ENCODE assay signal across 8 cellular contexts in genomic region chr17:50944054-50944901, GRCh38.
A peak's percentile ranks its signal among the peaks of the same experiment; 100 is the strongest.
DNase-seq lines count a peak whose midpoint lies in the region; ATAC-seq and TF ChIP-seq lines count a peak whose summit lies in the region.

No MANE protein-coding gene starts in this region.

- peaks cover 4% of the 10 kb centered on the region; the same call in 1 of the 2 replicates for H3F3A ChIP-seq in GM23248 (ENCODE audit: insufficient read depth)

- peak overlapping the region; percentile 64 for H3K9ac ChIP-seq in GM23248

- CTCF ChIA-PET in AG04450 (lab: Charles Lee), result interaction anchor here (0.8 to 2.7 kb wide), 5 partner anchors 11 to 92 kb away, joined by 3 to 11 read pairs (median 3); no protein-coding TSS in a partner anchor

- in situ Hi-C loops in GM23248 (cut with MboI), result no loop called here

- H3K9me2 ChIP-seq in GM23248 (ENCODE audit: insufficient read depth), result no peaks in the 10 kb centered on the region

- no peaks in the 10 kb centered on the region; the same call in 1 of the 2 replicates for H3K9me3 ChIP-seq in AG04450 (ENCODE audit: control insufficient read depth, insufficient read depth, low read length)
- no peaks in the 10 kb centered on the region for H3K9me3 ChIP-seq in GM23248 (ENCODE audit: low read depth)
- no peaks in the 10 kb centered on the region for H3K9me3 ChIP-seq in muscle layer of duodenum (ENCODE audit: control insufficient read depth in 1 of 2, low read length in 2 of 2)

- peak overlapping the region; percentile 36 for H3K4me2 ChIP-seq in GM23248 (ENCODE audit: unreplicated experiment)

- 14 to 15% methylated on average over 43 to 44 of the region's 61 CpGs for WGBS in GM23248 (ENCODE audit: low coverage in 1 of 2, low lambda C conversion rate in 2 of 2, missing lambda C conversion rate in 2 of 2), 2 experiments

- H2AFZ ChIP-seq in GM23248, result peak overlapping the region; percentile 71

- H3K27ac ChIP-seq in AG04450 (ENCODE audit: low read depth, low read length), result no peak overlapping the region
- H3K27ac ChIP-seq in GM23248, result no peak overlapping the region
- H3K27ac ChIP-seq in muscle layer of duodenum (ENCODE audit: low read length), result peak overlapping the region; percentile 91

- POLR2A ChIA-PET in AG04450 (lab: Yijun Ruan, JAX), result interaction anchor here (0.5 to 2.7 kb wide), 4 partner anchors 13 to 209 kb away, joined by 4 to 33 read pairs (median 4); partner anchors contain the start of genes NME1 and TOB1

- no peak for TF ChIP-seq CTCF in AG04450 (IDR thresholded peaks at IDR 0.05; ENCODE audit: low read depth, low read length)

- peak; percentile 56 for ATAC-seq in esophagus mucosa
- ATAC-seq in HG03457 (IDR thresholded peaks at IDR 0.05; ENCODE audit: unreplicated experiment), result no peak

- no peaks in the 10 kb centered on the region for H4K20me1 ChIP-seq in GM23248 (ENCODE audit: insufficient read depth)

- H3K4me3 ChIP-seq in AG04450 (ENCODE audit: low read depth, low read length) (peak overlapping the region; percentile 25; the same call in 1 of the 2 replicates), GM23248 (peak overlapping the region; percentile 52), muscle layer of duodenum (ENCODE audit: low read depth in 1 of 2, low read length in 2 of 2) (peak overlapping the region; percentile 53 to 64)

- H3K27me3 ChIP-seq in AG04450 (ENCODE audit: control insufficient read depth, insufficient read depth, low read length) (no peaks in the 10 kb centered on the region), GM23248 (replicated peaks; ENCODE audit: insufficient read depth) (no peaks in the 10 kb centered on the region), muscle layer of duodenum (ENCODE audit: low read depth, low read length) (no peaks in the 10 kb centered on the region)

- H3K79me2 ChIP-seq in GM23248 (ENCODE audit: insufficient read depth), result no peaks in the 10 kb centered on the region

- H3K4me1 ChIP-seq in GM23248 (ENCODE audit: insufficient read depth) (peaks cover 1% of the 10 kb centered on the region; the same call in 1 of the 2 replicates), muscle layer of duodenum (ENCODE audit: control insufficient read depth in 1 of 2, insufficient read depth in 2 of 2, low read length in 2 of 2) (peaks cover 0 to 26% of the 10 kb centered on the region in 2 donors)

- H3K36me3 ChIP-seq in GM23248 (ENCODE audit: low read depth) (no peaks in the 10 kb centered on the region), muscle layer of duodenum (ENCODE audit: control insufficient read depth in 1 of 2, insufficient read depth in 2 of 2, low read length in 2 of 2) (no peaks in the 10 kb centered on the region)

- DNase-seq in AG04450 (ENCODE audit: low read depth, low spot score) (no peak), GM23248 (peak; percentile 65), NCI-H82 (lab: John Stamatoyannopoulos, UW) (peak; percentile 96)
- peak; percentile 47 for DNase-seq in activated CD8-positive, alpha-beta memory T cell treated with anti-CD3 and anti-CD28 coated beads, Interleukin-2, amount 50 U/mL, for 24 hours (ENCODE audit: extremely low read depth)
- DNase-seq in stimulated activated CD8-positive, alpha-beta memory T cell treated with anti-CD3 and anti-CD28 coated beads, Interleukin-7, amount 100 ng/mL, for 1 hour (ENCODE audit: low read depth in 2 of 2), result peak; percentile 27 to 41
